In the genomic region with DNA sequence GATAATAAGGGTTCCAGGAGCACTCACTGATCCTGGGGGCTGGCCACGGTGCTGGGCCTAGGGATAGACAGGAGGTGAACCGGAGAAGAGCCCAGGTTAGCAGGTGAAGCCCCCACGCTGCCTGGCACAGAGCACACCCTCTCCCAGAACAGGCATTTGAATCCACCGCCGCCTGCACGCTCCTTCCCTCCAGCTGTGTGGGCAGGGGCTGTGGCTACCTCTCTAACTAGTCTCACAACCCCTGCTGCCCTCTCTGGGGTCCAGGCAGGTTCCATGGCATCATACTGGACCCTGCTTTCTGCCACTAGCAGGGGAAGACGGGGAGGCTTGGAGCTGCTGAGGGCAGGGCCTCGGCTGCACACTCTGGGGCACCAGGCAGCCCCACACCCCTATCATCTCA, we compare ENCODE assay signal across 18 cellular contexts.
"Had no signal": no experiment of that assay in that cellular context is flagged by ENCODE, and none has a peak within 500 bp of the region (broad histone marks: within the 10 kb centered on the region; RNA-seq: fewer than 3 reads in every experiment).

No MANE protein-coding gene starts in this region.

- H3K4me3 ChIP-seq: colonic mucosa, prostate gland, right atrium auricular region, smooth muscle cell, stomach, thyroid gland, vagina had no signal

- H3K9me3 ChIP-seq: colonic mucosa, neutrophil, prostate gland, thyroid gland, vagina had no signal

- H3K36me3 ChIP-seq: colonic mucosa, neutrophil, prostate gland, right atrium auricular region, thyroid gland, vagina had no signal

- DNase-seq: colonic mucosa; effector CD8-positive, alpha-beta T cell; mammary epithelial cell; nephron progenitor cell; stimulated activated CD4-positive, alpha-beta T cell treated with anti-CD3 and anti-CD28 coated beads, Interleukin-2, amount 100 ng/mL, for 24 hours; stimulated activated CD4-positive, alpha-beta T cell treated with anti-CD3 and anti-CD28 coated beads, Interleukin-4, amount 100 ng/mL, for 24 hours; stimulated activated naive CD4-positive, alpha-beta T cell treated with Interleukin-2 at 50 U/mL for 16 hours; stomach; thyroid gland; trophoblast cell had no signal

- H3K4me1 ChIP-seq: colonic mucosa, prostate gland, vagina had no signal

- FAIRE-seq: endothelial cell of umbilical vein, frontal cortex, keratinocyte had no signal

- H3K27me3 ChIP-seq: colonic mucosa, right atrium auricular region, thyroid gland, vagina had no signal

- H3K27ac ChIP-seq: colonic mucosa, neutrophil, prostate gland, right atrium auricular region, stomach, thyroid gland, vagina had no signal
